In the genomic region with DNA sequence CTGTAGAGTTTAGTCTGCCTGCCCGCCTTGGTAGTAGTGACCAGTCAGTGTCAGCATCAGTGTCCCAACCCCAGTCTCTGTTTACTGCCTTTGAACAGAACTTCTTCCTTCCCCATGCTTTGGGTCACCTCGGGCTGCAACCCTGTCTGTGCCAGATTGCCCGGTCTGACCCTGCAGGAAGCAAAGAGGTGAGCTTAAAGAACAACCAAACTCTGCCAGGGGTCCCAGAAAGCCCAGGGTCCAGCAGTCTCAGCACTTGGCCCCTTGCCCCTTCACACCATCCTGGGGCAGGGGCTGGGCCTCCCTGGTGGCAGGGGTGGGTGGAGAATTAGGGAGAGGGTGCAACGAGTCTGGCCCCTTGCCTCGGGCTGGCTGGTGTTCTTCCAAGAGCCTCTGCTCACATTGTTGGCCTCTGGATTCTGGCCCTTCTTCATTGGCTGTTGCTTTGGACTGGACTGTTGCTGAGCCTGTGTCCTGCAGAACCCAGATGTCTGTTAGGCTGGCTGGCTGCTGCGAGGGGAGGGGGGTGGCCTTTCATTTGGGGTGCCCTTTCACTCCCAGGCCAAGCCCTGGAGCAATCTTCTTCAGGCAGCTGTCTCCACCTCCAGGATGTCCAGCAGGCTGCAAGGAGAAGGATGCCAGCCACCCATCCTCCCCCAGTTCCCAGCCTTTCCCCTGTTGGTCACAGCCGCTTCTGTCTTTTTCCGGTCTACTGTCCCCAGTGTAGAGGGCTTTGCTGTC, we compare ENCODE assay signal across 18 cellular contexts. TPM values are rescaled to one million over a fixed set of nuclear protein-coding genes. Genes with fewer than 3 reads are reported as not detected.
A peak's percentile ranks its signal among the peaks of the same experiment; 100 is the strongest.
DNase-seq lines count a peak whose midpoint lies in the region; ATAC-seq and TF ChIP-seq lines count a peak whose summit lies in the region.
"Had no signal": no experiment of that assay in that cellular context is flagged by ENCODE, and none has a peak within 500 bp of the region (broad histone marks: within the 10 kb centered on the region; RNA-seq: fewer than 3 reads in every experiment).

No MANE protein-coding gene starts in this region.

- H3K79me2 ChIP-seq in hepatocyte: no peaks in the 10 kb centered on the region
- H3K79me2 ChIP-seq in mesendoderm (ENCODE audit: control insufficient read depth, insufficient read depth, low read length): no peaks in the 10 kb centered on the region

- H2AK5ac ChIP-seq in mesendoderm (ENCODE audit: low read length): no peak overlapping the region

- no peaks in the 10 kb centered on the region for H3K9me3 Mint-ChIP-seq in activated naive CD8-positive, alpha-beta T cell treated with anti-CD3 and anti-CD28 coated beads, Interleukin-2, amount 10 ng/mL, durations not matched to agents 7 days and 5 days
- no peaks in the 10 kb centered on the region for H3K9me3 Mint-ChIP-seq in activated naive CD8-positive, alpha-beta T cell treated with anti-CD3 and anti-CD28 coated beads, Interleukin-2, amount 50 U/mL, for 24 hours
- no peaks in the 10 kb centered on the region for H3K9me3 Mint-ChIP-seq in effector memory CD8-positive, alpha-beta T cell
- H3K9me3 Mint-ChIP-seq: activated B cell treated with CpG ODN at 0.5 μM for 24 hours had no signal

- no peak overlapping the region for H3K4me3 Mint-ChIP-seq in activated naive CD8-positive, alpha-beta T cell treated with anti-CD3 and anti-CD28 coated beads, Interleukin-2, amount 10 ng/mL, durations not matched to agents 7 days and 5 days
- H3K4me3 Mint-ChIP-seq in activated naive CD8-positive, alpha-beta T cell treated with anti-CD3 and anti-CD28 coated beads, Interleukin-2, amount 50 U/mL, for 24 hours: no peak overlapping the region
- no peak overlapping the region for H3K4me3 Mint-ChIP-seq in effector memory CD8-positive, alpha-beta T cell
- H3K4me3 Mint-ChIP-seq: activated B cell treated with CpG ODN at 0.5 μM for 24 hours had no signal

- H3K4me3 ChIP-seq in lower lobe of right lung (no peak overlapping the region), upper lobe of right lung (no peak overlapping the region), hepatocyte (no peak overlapping the region), mesendoderm (ENCODE audit: low read length) (no peak overlapping the region)
- H3K4me3 ChIP-seq: MG63, tibial nerve had no signal

- H3K4me1 Mint-ChIP-seq in activated naive CD8-positive, alpha-beta T cell treated with anti-CD3 and anti-CD28 coated beads, Interleukin-2, amount 10 ng/mL, durations not matched to agents 7 days and 5 days: peaks cover 1% of the 10 kb centered on the region
- peaks cover 12% of the 10 kb centered on the region for H3K4me1 Mint-ChIP-seq in activated naive CD8-positive, alpha-beta T cell treated with anti-CD3 and anti-CD28 coated beads, Interleukin-2, amount 50 U/mL, for 24 hours
- H3K4me1 Mint-ChIP-seq in effector memory CD8-positive, alpha-beta T cell (ENCODE audit: low read depth in 2 of 2): peaks cover 9 to 20% of the 10 kb centered on the region in 2 donors

- H2BK120ac ChIP-seq in mesendoderm (ENCODE audit: low read depth, low read length): no peak overlapping the region

- H3K4me1 ChIP-seq in lower lobe of right lung (peaks cover 32% of the 10 kb centered on the region), upper lobe of right lung (peaks cover 23% of the 10 kb centered on the region), hepatocyte (ENCODE audit: insufficient read depth) (no peaks in the 10 kb centered on the region), mesendoderm (ENCODE audit: control insufficient read depth, low read depth, low read length) (no peaks in the 10 kb centered on the region)

- H3K9ac ChIP-seq in mesendoderm (ENCODE audit: low read length): no peak overlapping the region

- H3K23ac ChIP-seq in mesendoderm (ENCODE audit: low read length): no peak overlapping the region

- no peaks in the 10 kb centered on the region for H3K27me3 Mint-ChIP-seq in activated naive CD8-positive, alpha-beta T cell treated with anti-CD3 and anti-CD28 coated beads, Interleukin-2, amount 10 ng/mL, durations not matched to agents 7 days and 5 days
- H3K27me3 Mint-ChIP-seq in activated naive CD8-positive, alpha-beta T cell treated with anti-CD3 and anti-CD28 coated beads, Interleukin-2, amount 50 U/mL, for 24 hours: no peaks in the 10 kb centered on the region
- H3K27me3 Mint-ChIP-seq in effector memory CD8-positive, alpha-beta T cell: no peaks in the 10 kb centered on the region
- H3K27me3 Mint-ChIP-seq: activated B cell treated with CpG ODN at 0.5 μM for 24 hours had no signal

- H3K18ac ChIP-seq in mesendoderm (ENCODE audit: low read length): no peak overlapping the region

- no peak overlapping the region for H4K5ac ChIP-seq in mesendoderm (ENCODE audit: low read length)

- no peak for TF ChIP-seq CTCF in lower lobe of right lung (IDR thresholded peaks at IDR 0.05)
- no peak for TF ChIP-seq CTCF in upper lobe of right lung (IDR thresholded peaks at IDR 0.05)
- TF ChIP-seq CTCF in hepatocyte (IDR thresholded peaks at IDR 0.05; ENCODE audit: poor library complexity): no peak

- H3K4me2 ChIP-seq in hepatocyte: no peak overlapping the region
- no peak overlapping the region for H3K4me2 ChIP-seq in mesendoderm (ENCODE audit: low read length)

- no peak overlapping the region for H2AFZ ChIP-seq in hepatocyte

- intact Hi-C loops in lower lobe of right lung (cut with DNase I): no loop called here
- intact Hi-C loops in upper lobe of right lung (cut with DNase I): loop anchor here (10.0 kb wide), 1 partner anchor 397 kb away; no protein-coding TSS in a partner anchor

- WGBS in hepatocyte (ENCODE audit: low lambda C conversion rate, missing lambda C conversion rate): 89% methylated on average over 7 of the region's 8 CpGs
- no CpG with 5 or more reads among the region's 8 CpGs for WGBS in mesendoderm (ENCODE audit: extremely low coverage, insufficient coverage, low lambda C conversion rate)

- ATAC-seq in activated naive CD8-positive, alpha-beta T cell treated with anti-CD3 and anti-CD28 coated beads, Interleukin-2, amount 10 ng/mL, durations not matched to agents 7 days and 5 days (ENCODE audit: low read depth): no peak
- ATAC-seq in activated naive CD8-positive, alpha-beta T cell treated with anti-CD3 and anti-CD28 coated beads, Interleukin-2, amount 50 U/mL, for 24 hours: no peak
- ATAC-seq in effector memory CD8-positive, alpha-beta T cell (replicated peaks): no peak
- ATAC-seq in lower lobe of right lung (no peak), upper lobe of right lung (peak; percentile 11), GM19455 (IDR thresholded peaks at IDR 0.05; ENCODE audit: unreplicated experiment) (no peak)

- peak; percentile 9 for DNase-seq in activated naive CD8-positive, alpha-beta T cell treated with anti-CD3 and anti-CD28 coated beads, Interleukin-2, amount 10 ng/mL, durations not matched to agents 7 days and 5 days
- DNase-seq in activated naive CD8-positive, alpha-beta T cell treated with anti-CD3 and anti-CD28 coated beads, Interleukin-2, amount 50 U/mL, for 24 hours: no peak
- DNase-seq in effector memory CD8-positive, alpha-beta T cell: no peak
- DNase-seq in lower lobe of right lung: no peak
- DNase-seq in upper lobe of right lung: peak; percentile 60
- no peak for DNase-seq in hepatocyte (ENCODE audit: low spot score)
- DNase-seq in mesendoderm: no peak
- DNase-seq: activated B cell treated with CpG ODN at 0.5 μM for 24 hours; activated T-cell treated with anti-CD3 and anti-CD28 coated beads, Interleukin-2, amount 50 U/mL, for 1 hour; DMS79; effector memory CD4-positive, alpha-beta T cell; GOT3; MG63; NCI-H2081; small intestine had no signal

- H3K27ac ChIP-seq in lower lobe of right lung: peak overlapping the region; percentile 5
- peak overlapping the region; percentile 36 for H3K27ac ChIP-seq in upper lobe of right lung
- no peak overlapping the region for H3K27ac ChIP-seq in hepatocyte
- H3K27ac ChIP-seq in mesendoderm (ENCODE audit: low read depth, low read length): no peak overlapping the region
- H3K27ac ChIP-seq: HL-60 had no signal

- H2BK5ac ChIP-seq in mesendoderm (ENCODE audit: low read length): no peak overlapping the region

- no peak overlapping the region for H3K27ac Mint-ChIP-seq in activated naive CD8-positive, alpha-beta T cell treated with anti-CD3 and anti-CD28 coated beads, Interleukin-2, amount 10 ng/mL, durations not matched to agents 7 days and 5 days
- H3K27ac Mint-ChIP-seq in activated naive CD8-positive, alpha-beta T cell treated with anti-CD3 and anti-CD28 coated beads, Interleukin-2, amount 50 U/mL, for 24 hours: no peak overlapping the region
- H3K27ac Mint-ChIP-seq in effector memory CD8-positive, alpha-beta T cell: peak overlapping the region; percentile 8 to 31

- no peak overlapping the region for H3K4ac ChIP-seq in mesendoderm (ENCODE audit: low read depth, low read length)

- no peaks in the 10 kb centered on the region for H3K27me3 ChIP-seq in lower lobe of right lung (ENCODE audit: low read depth)
- no peaks in the 10 kb centered on the region for H3K27me3 ChIP-seq in upper lobe of right lung
- H3K27me3 ChIP-seq in hepatocyte: no peaks in the 10 kb centered on the region
- no peaks in the 10 kb centered on the region for H3K27me3 ChIP-seq in mesendoderm (ENCODE audit: insufficient read depth, low read length, poor library complexity)
- H3K27me3 ChIP-seq: MG63, tibial nerve had no signal

- H3K36me3 ChIP-seq in lower lobe of right lung (peaks cover 44% of the 10 kb centered on the region), upper lobe of right lung (peaks cover 44% of the 10 kb centered on the region), hepatocyte (replicated peaks; ENCODE audit: insufficient read depth, low read depth) (no peaks in the 10 kb centered on the region), mesendoderm (ENCODE audit: control insufficient read depth, insufficient read depth, low read length) (peaks cover 1% of the 10 kb centered on the region)

- H3K9me3 ChIP-seq in lower lobe of right lung (no peaks in the 10 kb centered on the region), upper lobe of right lung (no peaks in the 10 kb centered on the region), hepatocyte (ENCODE audit: low read depth) (no peaks in the 10 kb centered on the region)
- H3K9me3 ChIP-seq: MG63, tibial nerve had no signal

- no peaks in the 10 kb centered on the region for H3K9me2 ChIP-seq in hepatocyte (replicated peaks; ENCODE audit: insufficient read depth)

- H2BK15ac ChIP-seq in mesendoderm (replicated peaks; ENCODE audit: low read depth): no peak overlapping the region

- H3K56ac ChIP-seq in mesendoderm (ENCODE audit: low read length): no peak overlapping the region

- no peak overlapping the region for H4K8ac ChIP-seq in mesendoderm (ENCODE audit: low read depth, low read length)

- peaks cover 8% of the 10 kb centered on the region for H3K36me3 Mint-ChIP-seq in activated naive CD8-positive, alpha-beta T cell treated with anti-CD3 and anti-CD28 coated beads, Interleukin-2, amount 10 ng/mL, durations not matched to agents 7 days and 5 days
- H3K36me3 Mint-ChIP-seq in activated naive CD8-positive, alpha-beta T cell treated with anti-CD3 and anti-CD28 coated beads, Interleukin-2, amount 50 U/mL, for 24 hours (ENCODE audit: low read depth): peaks cover 12% of the 10 kb centered on the region
- peaks cover 37% of the 10 kb centered on the region for H3K36me3 Mint-ChIP-seq in effector memory CD8-positive, alpha-beta T cell (ENCODE audit: insufficient read depth)

- no peaks in the 10 kb centered on the region for H4K20me1 ChIP-seq in hepatocyte (ENCODE audit: insufficient read depth, poor library complexity, severe bottlenecking)

- POLR2A ChIA-PET in activated naive CD8-positive, alpha-beta T cell treated with anti-CD3 and anti-CD28 coated beads, Interleukin-2, amount 10 ng/mL, durations not matched to agents 7 days and 5 days (lab: Charles Lee): no interaction called here

- H3K79me1 ChIP-seq in mesendoderm (ENCODE audit: low read length): peaks cover 2% of the 10 kb centered on the region

RNA-seq across cellular contexts. Expression of gene SAR1B, which starts 51.2 kb away (rescaled TPM):
- total RNA-seq in activated naive CD8-positive, alpha-beta T cell treated with anti-CD3 and anti-CD28 coated beads, Interleukin-2, amount 10 ng/mL, durations not matched to agents 7 days and 5 days: 10 to 100 TPM; 42.8 to 48.2 TPM
- total RNA-seq in lower lobe of right lung (60.0 TPM), upper lobe of right lung (75.9 TPM), hepatocyte (119 and 125 TPM in 2 replicates)
- polyA plus RNA-seq in hepatocyte: 73.2 and 80.5 TPM in 2 replicates
- polyA plus RNA-seq in mesendoderm (2013, experiment 1 of 2): 15.2 TPM
- 16.3 TPM for polyA plus RNA-seq in mesendoderm (2013, experiment 2 of 2)

RNA-seq across cellular contexts. Expression of gene JADE2, which starts 55.9 kb away (rescaled TPM):
- total RNA-seq in activated naive CD8-positive, alpha-beta T cell treated with anti-CD3 and anti-CD28 coated beads, Interleukin-2, amount 10 ng/mL, durations not matched to agents 7 days and 5 days: 100 to 1,000 TPM; 142 to 161 TPM
- total RNA-seq in lower lobe of right lung: 79.4 TPM
- 86.7 TPM for total RNA-seq in upper lobe of right lung
- 35.4 and 36.1 TPM in 2 replicates for total RNA-seq in hepatocyte
- 14.9 and 15.2 TPM in 2 replicates for polyA plus RNA-seq in hepatocyte
- polyA plus RNA-seq in mesendoderm (2013, experiment 1 of 2): 36.2 TPM
- 36.7 TPM for polyA plus RNA-seq in mesendoderm (2013, experiment 2 of 2)

Comparison
In these comparisons a context has a peak if more than half of its experiments do, and no peak if none do; other contexts are left out.
1. DNase-seq: peak in activated naive CD8-positive, alpha-beta T cell treated with anti-CD3 and anti-CD28 coated beads, Interleukin-2, amount 10 ng/mL, durations not matched to agents 7 days and 5 days (single experiment) and upper lobe of right lung (single experiment); none in activated naive CD8-positive, alpha-beta T cell treated with anti-CD3 and anti-CD28 coated beads, Interleukin-2, amount 50 U/mL, for 24 hours (single experiment), effector memory CD8-positive, alpha-beta T cell (0 of 3), lower lobe of right lung (single experiment), hepatocyte (single experiment) and mesendoderm (single experiment).
2. H3K27ac Mint-ChIP-seq: peak in effector memory CD8-positive, alpha-beta T cell (2 of 2); none in activated naive CD8-positive, alpha-beta T cell treated with anti-CD3 and anti-CD28 coated beads, Interleukin-2, amount 10 ng/mL, durations not matched to agents 7 days and 5 days (single experiment) and activated naive CD8-positive, alpha-beta T cell treated with anti-CD3 and anti-CD28 coated beads, Interleukin-2, amount 50 U/mL, for 24 hours (single experiment).
3. H3K27ac ChIP-seq: peak in lower lobe of right lung (single experiment) and upper lobe of right lung (single experiment); none in hepatocyte (single experiment) and mesendoderm (single experiment).